ENCODE assay signal across 1 cellular context in genomic region chr14:58731465-58732330, GRCh38.
A peak's percentile ranks its signal among the peaks of the same experiment; 100 is the strongest.
TF ChIP-seq lines count a peak whose summit lies in the region.

No MANE protein-coding gene starts in this region.

TF ChIP-seq in HCT116, 20 proteins besides CTCF, POLR2A, EP300 and RAD21 (continued from another document):
- no peak for TF ChIP-seq ZBTB33 (IDR thresholded peaks at IDR 0.05; ENCODE audit: extremely low read depth, insufficient replicate concordance, low read length)
- peak; percentile 81 for TF ChIP-seq SRF (IDR thresholded peaks at IDR 0.05; ENCODE audit: low read depth)
- no peak for TF ChIP-seq ZFX (IDR thresholded peaks at IDR 0.05)
- TF ChIP-seq CEBPB (IDR thresholded peaks at IDR 0.05; ENCODE audit: low read depth), result peak; percentile 88
- TF ChIP-seq REST (IDR thresholded peaks at IDR 0.05; ENCODE audit: low read depth), result no peak
- TF ChIP-seq POLR2AphosphoS5 (IDR thresholded peaks at IDR 0.05; ENCODE audit: low read depth, low read length), result peak; percentile 48; the same call in 1 of the 2 replicates
- peak; percentile 88 for TF ChIP-seq SP1 (IDR thresholded peaks at IDR 0.05; ENCODE audit: low read depth)
